31 cellular contexts compared by ENCODE assay signal in genomic region chr16:66182592-66182991, GRCh38.
"Had no signal": no experiment of that assay in that cellular context is flagged by ENCODE, and none has a peak within 500 bp of the region (broad histone marks: within the 10 kb centered on the region; RNA-seq: fewer than 3 reads in every experiment).

No MANE protein-coding gene starts in this region.

- H3K36me3 ChIP-seq: gastroesophageal sphincter, heart left ventricle, neural progenitor cell, ovary, suprapubic skin, transverse colon, upper lobe of right lung, uterus had no signal

- H2AFZ ChIP-seq: hepatocyte, neural progenitor cell had no signal

- H3K4me2 ChIP-seq: hepatocyte, neural progenitor cell, smooth muscle cell had no signal

- H3K27me3 ChIP-seq: gastroesophageal sphincter, heart left ventricle, hepatocyte, neural progenitor cell, ovary, suprapubic skin, transverse colon, upper lobe of right lung, uterus had no signal

- FAIRE-seq: kidney had no signal

- H3K4me1 ChIP-seq: gastroesophageal sphincter, heart left ventricle, neural progenitor cell, psoas muscle, suprapubic skin, transverse colon, upper lobe of right lung, uterus had no signal

- H3K79me2 ChIP-seq: hepatocyte had no signal

- H3K27ac ChIP-seq: epithelial cell of prostate, gastroesophageal sphincter, heart left ventricle, hepatocyte, neural progenitor cell, ovary, psoas muscle, suprapubic skin, transverse colon, upper lobe of right lung, uterus had no signal

- H3K9ac ChIP-seq: neural progenitor cell had no signal

- H3K9me3 ChIP-seq: mucosa of descending colon, ovary, suprapubic skin, transverse colon, uterus had no signal

- H3K4me3 ChIP-seq: gastroesophageal sphincter, heart left ventricle, hepatocyte, lung, mucosa of descending colon, neural progenitor cell, ovary, psoas muscle, smooth muscle cell, suprapubic skin, transverse colon, upper lobe of right lung, uterus had no signal

- ATAC-seq: effector memory CD8-positive, alpha-beta T cell; esophagus mucosa; gastroesophageal sphincter; heart left ventricle; left lobe of liver; mucosa of descending colon; psoas muscle; sciatic nerve; stimulated activated naive CD8-positive, alpha-beta T cell treated with anti-CD3 and anti-CD28 coated beads, Interleukin-15, amount 100 ng/mL, for 72 hours; upper lobe of right lung had no signal

- DNase-seq: cortex of kidney; effector memory CD8-positive, alpha-beta T cell; foreskin fibroblast; heart left ventricle; kidney; mesenchymal stem cell; mucosa of descending colon; naive B cell; nucleus accumbens; ovary; posterior cingulate gyrus; psoas muscle; stimulated activated CD4-positive, alpha-beta T cell treated with anti-CD3 and anti-CD28 coated beads, Interleukin-12 subunit alpha, Interleukin-12 subunit beta, amount 100 ng/mL, for 4 hours; stimulated activated CD4-positive, alpha-beta T cell treated with anti-CD3 and anti-CD28 coated beads, Interleukin-1b, Interleukin-23, amount 100 ng/mL, for 48 hours; stimulated activated CD4-positive, alpha-beta T cell treated with anti-CD3 and anti-CD28 coated beads, Interleukin-4, amount 100 ng/mL, for 1 hour; stimulated activated CD8-positive, alpha-beta memory T cell treated with anti-CD3 and anti-CD28 coated beads, Interleukin-4, amount 100 ng/mL, for 48 hours; stimulated activated naive CD4-positive, alpha-beta T cell; stimulated activated naive CD8-positive, alpha-beta T cell treated with anti-CD3 and anti-CD28 coated beads, Interleukin-15, amount 100 ng/mL, for 72 hours; transverse colon; upper lobe of right lung; uterus had no signal
